Comparison of ENCODE assay signal across 3 cellular contexts in the genomic region with DNA sequence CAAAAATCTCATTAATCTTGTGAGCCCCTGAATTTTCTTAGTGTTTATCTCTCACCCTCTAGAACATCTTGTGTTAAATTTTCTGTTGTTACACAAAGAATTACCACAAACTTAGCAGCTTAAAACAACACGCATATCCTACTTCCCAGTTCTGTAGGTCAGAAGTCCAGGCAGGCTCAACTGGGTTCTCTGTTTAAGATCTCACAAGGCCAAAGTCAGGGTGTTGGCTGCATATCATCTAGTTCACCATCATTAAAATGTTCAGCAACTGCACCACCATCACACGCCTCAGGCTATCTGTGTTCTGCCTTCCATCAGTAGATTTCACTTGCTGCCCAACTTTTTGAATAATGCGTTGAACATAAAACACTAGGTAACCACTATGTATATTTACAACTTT.
"Had no signal": no experiment of that assay in that cellular context is flagged by ENCODE, and none has a peak within 500 bp of the region (broad histone marks: within the 10 kb centered on the region; RNA-seq: fewer than 3 reads in every experiment).

No MANE protein-coding gene starts in this region.

- DNase-seq: GDM1, GF-D8 had no signal

- ATAC-seq: GM12878 had no signal

- H3K4me3 ChIP-seq: GM12878 had no signal
